8 cellular contexts compared by ENCODE assay signal in the genomic region with DNA sequence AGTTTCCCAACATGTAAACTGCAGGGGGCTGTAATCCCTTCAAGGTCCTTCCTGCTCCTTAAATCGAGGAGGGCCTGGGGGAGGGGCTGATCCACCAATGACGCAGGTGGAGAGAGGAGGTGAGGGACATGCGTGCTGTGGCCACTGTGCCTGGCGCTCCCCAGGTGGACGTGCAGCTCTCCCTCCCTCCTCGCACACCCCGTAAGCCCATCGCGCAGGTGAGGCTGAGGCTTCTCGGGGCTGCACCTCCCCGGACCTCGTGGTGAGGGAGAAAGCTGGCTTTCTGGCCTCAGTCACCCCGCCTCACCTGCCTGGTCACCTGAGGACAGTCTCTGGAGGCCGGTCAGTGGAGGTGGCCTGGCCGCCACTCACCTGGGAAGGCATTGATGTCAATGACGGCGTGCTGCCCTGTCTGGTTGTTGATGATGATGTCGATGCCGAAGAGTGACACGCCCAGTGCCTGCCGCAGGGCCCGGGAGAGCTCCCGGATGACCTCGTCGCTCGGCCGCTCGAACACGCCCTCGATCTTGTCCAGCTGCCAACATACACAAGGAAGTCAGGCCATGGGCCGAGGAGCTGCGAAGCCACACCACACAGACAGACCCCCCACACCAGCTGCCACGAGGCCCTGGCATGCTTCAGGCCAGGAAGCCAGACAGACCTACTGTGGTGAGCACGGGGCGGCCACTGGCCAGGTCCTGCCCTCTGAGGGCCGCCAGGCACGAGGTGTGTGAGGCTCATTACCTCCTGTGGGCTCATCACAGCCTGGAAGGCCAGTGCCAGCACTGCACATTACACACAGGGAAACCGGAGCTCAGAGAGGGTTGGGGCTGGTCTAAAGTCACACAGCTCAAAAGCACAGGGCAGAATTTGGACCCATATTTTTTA. TPM values are rescaled to one million over a fixed set of nuclear protein-coding genes. Genes with fewer than 3 reads are reported as not detected.
DNase-seq lines count a peak whose midpoint lies in the region; ATAC-seq, FAIRE-seq and TF ChIP-seq lines count a peak whose summit lies in the region.

No MANE protein-coding gene starts in this region.

- TF ChIP-seq CTCF in VCaP (conservative IDR thresholded peaks at IDR 0.05) (no peak), heart right ventricle (IDR thresholded peaks at IDR 0.05) (no peak), stomach (IDR thresholded peaks at IDR 0.05) (no peak)

- TF ChIP-seq EP300 in stomach (IDR thresholded peaks at IDR 0.05): no peak

- H3K27me3 ChIP-seq in heart right ventricle: no peaks in the 10 kb centered on the region
- no peaks in the 10 kb centered on the region for H3K27me3 ChIP-seq in stomach

- H3K4me1 ChIP-seq in heart right ventricle: peaks cover 4 to 31% (median 21%) of the 10 kb centered on the region in 9 donors
- H3K4me1 ChIP-seq in stomach: peaks cover 7 to 13% (median 13%) of the 10 kb centered on the region in 4 donors

- H3K4me3 ChIP-seq in heart right ventricle (no peak overlapping the region), stomach (no peak overlapping the region)

- H3K27ac ChIP-seq in VCaP: peak overlapping the region; percentile 48; the same call in 1 of the 2 replicates
- no peak overlapping the region for H3K27ac ChIP-seq in heart right ventricle
- H3K27ac ChIP-seq in stomach: peak overlapping the region in 3 of 5 donors; percentile 33 to 39 (median 34)

- DNase-seq in HTR-8/SVneo (ENCODE audit: insufficient read length, low spot score) (peak; percentile 65), heart right ventricle (peak; percentile 52 to 54), stomach (peak; percentile 91), GM19240 (ENCODE audit: insufficient read length, low spot score) (no peak), middle frontal gyrus (ENCODE audit: extremely low spot score, low spot score) (no peak)
- DNase-seq in activated naive CD4-positive, alpha-beta T cell treated with anti-CD3 and anti-CD28 coated beads, Interleukin-2, amount 50 U/mL, for 16 hours: no peak

- H3K9me3 ChIP-seq in heart right ventricle (no peaks in the 10 kb centered on the region), stomach (no peaks in the 10 kb centered on the region)

- TF ChIP-seq POLR2A in stomach (IDR thresholded peaks at IDR 0.05): no peak

- H3K36me3 ChIP-seq in heart right ventricle (peaks cover 0 to 89% (median 0%) of the 10 kb centered on the region in 9 donors), stomach (peaks cover 29 to 95% (median 88%) of the 10 kb centered on the region in 4 donors)

- ATAC-seq in heart right ventricle (peak in 7 of 8 donors; percentile 4 to 47 (median 34)), HG02759 (IDR thresholded peaks at IDR 0.05; ENCODE audit: unreplicated experiment) (no peak)

- intact Hi-C loops in heart right ventricle (cut with DNase I) (no loop called here), stomach (cut with DNase I; ENCODE audit: low total_unique reads) (no loop called here)

- FAIRE-seq in HTR-8/SVneo (lab: Jason Lieb, UNC): peak; percentile 26

- WGBS in heart right ventricle, 2 donors: 59 to 62% methylated on average over 38 of the region's 38 CpGs
- WGBS in stomach, 5 donors: 39 to 58% (median 44%) methylated on average over 29 to 38 of the region's 38 CpGs

RNA-seq across cellular contexts. Expression of a gene that starts 23.3 kb away (rescaled TPM):
- not detected for total RNA-seq in heart right ventricle
- under 1 TPM in 1 of 2 donors, not detected in 1; 0.14 TPM for polyA plus RNA-seq in heart right ventricle
- 100 to 1,000 TPM in 3 of 5 donors, 10 to 100 TPM in 1, 1 to 10 TPM in 1; 2.3 to 455 (median 211) TPM for total RNA-seq in stomach
- polyA plus RNA-seq in stomach: 100 to 1,000 TPM in 2 of 3 donors, 10 to 100 TPM in 1; 37.7 to 134 (median 130) TPM

Comparison
In these comparisons a context has a peak if more than half of its experiments do, and no peak if none do; other contexts are left out.
1. DNase-seq: peak in HTR-8/SVneo (single experiment), heart right ventricle (2 of 2) and stomach (single experiment); none in GM19240 (single experiment), activated naive CD4-positive, alpha-beta T cell treated with anti-CD3 and anti-CD28 coated beads, Interleukin-2, amount 50 U/mL, for 16 hours (single experiment) and middle frontal gyrus (single experiment).
2. H3K27ac ChIP-seq: peak in VCaP (single experiment) and stomach (3 of 5); none in heart right ventricle (0 of 10).